Comparison of ENCODE assay signal across 8 cellular contexts in the genomic region with DNA sequence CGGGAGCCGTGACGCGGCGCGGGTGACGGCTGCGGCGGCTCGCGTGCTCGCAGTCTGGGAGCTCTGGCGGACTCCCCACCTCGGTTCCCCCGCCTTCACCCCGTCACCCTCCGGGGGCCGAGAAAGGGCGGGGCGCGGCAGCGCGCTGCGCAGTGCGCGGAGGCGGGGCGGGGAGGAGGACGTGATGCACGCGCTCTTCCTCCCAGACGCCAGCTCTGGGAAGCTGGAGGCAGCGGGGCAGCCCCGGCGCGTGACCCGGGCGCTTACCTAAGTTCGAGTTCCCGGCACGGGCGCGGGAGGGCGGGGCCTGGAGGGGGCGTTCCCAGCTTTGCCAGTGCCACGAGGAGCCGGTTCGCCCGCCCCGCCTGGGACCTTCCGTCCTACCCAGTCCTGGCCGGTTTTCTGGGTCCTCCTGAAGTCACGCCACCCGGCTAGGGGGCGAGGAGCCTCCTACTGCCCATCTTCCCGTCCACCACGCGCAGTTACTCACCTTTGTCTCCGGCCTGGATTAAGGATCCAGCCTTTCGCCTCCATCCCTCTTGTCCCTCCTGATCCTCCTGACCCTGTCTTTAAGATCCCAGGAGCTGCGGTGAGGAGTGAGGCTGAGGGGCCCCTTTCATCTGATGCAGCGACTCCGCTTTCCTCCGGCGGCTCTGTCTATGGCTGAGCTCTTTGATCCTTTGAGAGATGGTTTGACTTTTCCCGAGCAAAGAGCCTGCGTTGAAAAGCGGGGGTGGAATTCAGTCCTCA. TPM values are rescaled to one million over a fixed set of nuclear protein-coding genes. Genes with fewer than 3 reads are reported as not detected.
DNase-seq lines count a peak whose midpoint lies in the region; ATAC-seq and TF ChIP-seq lines count a peak whose summit lies in the region.

No MANE protein-coding gene starts in this region.

- TF ChIP-seq POLR2A in GM10847 (IDR thresholded peaks at IDR 0.05; ENCODE audit: extremely low read depth, insufficient read length), result peak; percentile 69
- peak; percentile 55 for TF ChIP-seq POLR2A in ovary (IDR thresholded peaks at IDR 0.05)
- TF ChIP-seq POLR2A in thyroid gland (IDR thresholded peaks at IDR 0.05), result peak in 1 of 2 donors; percentile 78

- peaks cover 2% of the 10 kb centered on the region for H3K36me3 Mint-ChIP-seq in activated naive CD8-positive, alpha-beta T cell treated with anti-CD3 and anti-CD28 coated beads, Interleukin-2, amount 10 ng/mL, durations not matched to agents 7 days and 5 days

- H3K4me1 Mint-ChIP-seq in activated naive CD8-positive, alpha-beta T cell treated with anti-CD3 and anti-CD28 coated beads, Interleukin-2, amount 10 ng/mL, durations not matched to agents 7 days and 5 days, result peaks cover 32% of the 10 kb centered on the region

- H3K4me3 Mint-ChIP-seq in activated naive CD8-positive, alpha-beta T cell treated with anti-CD3 and anti-CD28 coated beads, Interleukin-2, amount 10 ng/mL, durations not matched to agents 7 days and 5 days, result peak overlapping the region; percentile 99

- peak; percentile 95 for DNase-seq in NCI-H1105 (lab: John Stamatoyannopoulos, UW)
- DNase-seq in SKM-1 (lab: John Stamatoyannopoulos, UW; ENCODE audit: unreplicated experiment), result peak; percentile 96
- peak; percentile 93 for DNase-seq in activated naive CD8-positive, alpha-beta T cell treated with anti-CD3 and anti-CD28 coated beads, Interleukin-2, amount 10 ng/mL, durations not matched to agents 7 days and 5 days
- peak; percentile 99 for DNase-seq in Right ventricle myocardium inferior (ENCODE audit: missing footprints)
- peak; percentile 97 to 98 (median 98) for DNase-seq in ovary
- peak; percentile 99 to 100 for DNase-seq in thyroid gland

- H3K36me3 ChIP-seq in ovary, result no peaks in the 10 kb centered on the region
- no peaks in the 10 kb centered on the region for H3K36me3 ChIP-seq in thyroid gland

- WGBS in ovary, 3 donors, result 0 to 1% (median 0%) methylated on average over 46 to 68 of the region's 68 CpGs
- 1% methylated on average over 30 to 49 of the region's 68 CpGs for WGBS in thyroid gland, 2 donors

- no peaks in the 10 kb centered on the region for H3K9me3 Mint-ChIP-seq in activated naive CD8-positive, alpha-beta T cell treated with anti-CD3 and anti-CD28 coated beads, Interleukin-2, amount 10 ng/mL, durations not matched to agents 7 days and 5 days

- no peaks in the 10 kb centered on the region for H3K27me3 Mint-ChIP-seq in activated naive CD8-positive, alpha-beta T cell treated with anti-CD3 and anti-CD28 coated beads, Interleukin-2, amount 10 ng/mL, durations not matched to agents 7 days and 5 days

- no peak for TF ChIP-seq CTCF in ovary (IDR thresholded peaks at IDR 0.05)
- no peak for TF ChIP-seq CTCF in thyroid gland (IDR thresholded peaks at IDR 0.05)

- peak overlapping the region; percentile 80 for H3K4me3 ChIP-seq in ovary
- peak overlapping the region; percentile 53 to 83 (median 73) for H3K4me3 ChIP-seq in thyroid gland (replicated peaks in 1 of 3)

- peak overlapping the region; percentile 99 for H3K27ac Mint-ChIP-seq in activated naive CD8-positive, alpha-beta T cell treated with anti-CD3 and anti-CD28 coated beads, Interleukin-2, amount 10 ng/mL, durations not matched to agents 7 days and 5 days

- ATAC-seq in HG02642 (IDR thresholded peaks at IDR 0.05; ENCODE audit: poor library complexity, unreplicated experiment) (peak; percentile 86), Right ventricle myocardium inferior (peak; percentile 98)
- peak; percentile 89 for ATAC-seq in activated naive CD8-positive, alpha-beta T cell treated with anti-CD3 and anti-CD28 coated beads, Interleukin-2, amount 10 ng/mL, durations not matched to agents 7 days and 5 days (ENCODE audit: low read depth)

- intact Hi-C loops in Right ventricle myocardium inferior (cut with DNase I), result loop anchor here (2.0 to 10.0 kb wide), 6 partner anchors 68 to 220 kb away; no protein-coding TSS in a partner anchor
- intact Hi-C loops in ovary (cut with DNase I), result loop anchor here in 2 of 4 donors (5.0 to 10.0 kb wide), 3 partner anchors 110 to 180 kb away; no protein-coding TSS in a partner anchor
- intact Hi-C loops in thyroid gland (cut with DNase I), result loop anchor here (10.0 kb wide), 1 partner anchor 140 kb away; no protein-coding TSS in a partner anchor

- no peaks in the 10 kb centered on the region for H3K9me3 ChIP-seq in ovary
- no peaks in the 10 kb centered on the region for H3K9me3 ChIP-seq in thyroid gland

- peaks cover 3% of the 10 kb centered on the region for H3K4me1 ChIP-seq in ovary (ENCODE audit: insufficient read depth)
- H3K4me1 ChIP-seq in thyroid gland, result peaks cover 0 to 4% of the 10 kb centered on the region in 2 donors

- TF ChIP-seq EP300 in ovary (IDR thresholded peaks at IDR 0.05), result peak; percentile 95

- POLR2A ChIA-PET in activated naive CD8-positive, alpha-beta T cell treated with anti-CD3 and anti-CD28 coated beads, Interleukin-2, amount 10 ng/mL, durations not matched to agents 7 days and 5 days (lab: Charles Lee), result interaction anchor here (0.6 to 2.0 kb wide), 11 partner anchors 9 to 593 kb away, joined by 3 to 10 read pairs (median 5); partner anchors contain the start of genes CCDC71L and SYPL1

- peak overlapping the region; percentile 97 for H3K27ac ChIP-seq in ovary
- H3K27ac ChIP-seq in thyroid gland, result peak overlapping the region; percentile 96 to 97 (median 97)

- no peaks in the 10 kb centered on the region for H3K27me3 ChIP-seq in ovary
- H3K27me3 ChIP-seq in thyroid gland, result no peaks in the 10 kb centered on the region

RNA-seq across cellular contexts. Expression of gene NAMPT, which starts 0.4 kb away (rescaled TPM):
- total RNA-seq in activated naive CD8-positive, alpha-beta T cell treated with anti-CD3 and anti-CD28 coated beads, Interleukin-2, amount 10 ng/mL, durations not matched to agents 7 days and 5 days, result 10 to 100 TPM; 63.8 to 65.7 TPM
- total RNA-seq in Right ventricle myocardium inferior, result 219 TPM
- total RNA-seq in ovary, result 100 to 1,000 TPM in 6 of 7 donors, 10 to 100 TPM in 1; 73.8 to 609 (median 230) TPM
- polyA plus RNA-seq in ovary, result 10 to 100 TPM; 39.5 to 43.3 TPM
- 100 to 1,000 TPM in 2 of 4 donors, 10 to 100 TPM in 2; 60.5 to 299 (median 121) TPM for total RNA-seq in thyroid gland

Comparison
In these comparisons a context has a peak if more than half of its experiments do, and no peak if none do; other contexts are left out.
1. Peak in every context shown above with its lines: DNase-seq, ATAC-seq, H3K4me3 ChIP-seq and H3K27ac ChIP-seq.